Comparison of ENCODE assay signal across 10 cellular contexts in genomic region chr10:72186633-72187330, GRCh38. TPM values are rescaled to one million over a fixed set of nuclear protein-coding genes. Genes with fewer than 3 reads are reported as not detected.
A peak's percentile ranks its signal among the peaks of the same experiment; 100 is the strongest.
DNase-seq lines count a peak whose midpoint lies in the region; ATAC-seq and TF ChIP-seq lines count a peak whose summit lies in the region.
"Had no signal": no experiment of that assay in that cellular context is flagged by ENCODE, and none has a peak within 500 bp of the region (broad histone marks: within the 10 kb centered on the region; RNA-seq: fewer than 3 reads in every experiment).

No MANE protein-coding gene starts in this region.

- H3K36me3 ChIP-seq in DND-41 (ENCODE audit: insufficient read depth, low read length) (peaks cover 44% of the 10 kb centered on the region), rectal smooth muscle tissue (ENCODE audit: control insufficient read depth, insufficient read depth, low read length) (peaks cover 2% of the 10 kb centered on the region)

- intact Hi-C loops in left ventricle myocardium superior (cut with micrococcal nuclease): no loop called here
- intact Hi-C loops in activated T-helper 1 cell treated with anti-CD3 and anti-CD28 coated beads, Interleukin-12 subunit alpha, Interleukin-12 subunit beta, Interleukin-2, Interleukin-4 antibody, amounts not matched to agents 30 ng/mL and 10 ng/mL and 1 ng/mL, durations not matched to agents 14 hours and 24 hours and 36 hours (cut with micrococcal nuclease): no loop called here

- H3K79me2 ChIP-seq in DND-41 (ENCODE audit: insufficient read depth, low read length): no peaks in the 10 kb centered on the region

- H3K4me1 ChIP-seq in DND-41 (ENCODE audit: insufficient read depth, low read length): no peaks in the 10 kb centered on the region
- H3K4me1 ChIP-seq in rectal smooth muscle tissue (ENCODE audit: control insufficient read depth, insufficient read depth, low read length): peaks cover 2% of the 10 kb centered on the region
- H3K4me1 ChIP-seq: foreskin keratinocyte had no signal

- no peak for DNase-seq in DND-41
- no peak for DNase-seq in left ventricle myocardium superior
- DNase-seq in activated T-helper 1 cell treated with anti-CD3 and anti-CD28 coated beads, Interleukin-12 subunit alpha, Interleukin-12 subunit beta, Interleukin-2, Interleukin-4 antibody, amounts not matched to agents 30 ng/mL and 10 ng/mL and 1 ng/mL, durations not matched to agents 14 hours and 24 hours and 36 hours (ENCODE audit: low spot score): no peak
- DNase-seq in HT-29 (ENCODE audit: low spot score): no peak
- no peak for DNase-seq in hippocampal formation (lab: John Stamatoyannopoulos, UW)
- DNase-seq: OCI-M1 had no signal

- no peak overlapping the region for H3K4me3 Mint-ChIP-seq in activated T-helper 1 cell treated with anti-CD3 and anti-CD28 coated beads, Interleukin-12 subunit alpha, Interleukin-12 subunit beta, Interleukin-2, Interleukin-4 antibody, amounts not matched to agents 30 ng/mL and 10 ng/mL and 1 ng/mL, durations not matched to agents 14 hours and 24 hours and 36 hours

- H3K27ac ChIP-seq in DND-41 (ENCODE audit: low read length) (peak overlapping the region; percentile 40), adipose tissue (ENCODE audit: low read depth, low read length) (peak overlapping the region; percentile 15), rectal smooth muscle tissue (ENCODE audit: low read depth, low read length) (peak overlapping the region; percentile 67)
- H3K27ac ChIP-seq: foreskin keratinocyte had no signal

- H3K9me3 Mint-ChIP-seq in activated T-helper 1 cell treated with anti-CD3 and anti-CD28 coated beads, Interleukin-12 subunit alpha, Interleukin-12 subunit beta, Interleukin-2, Interleukin-4 antibody, amounts not matched to agents 30 ng/mL and 10 ng/mL and 1 ng/mL, durations not matched to agents 14 hours and 24 hours and 36 hours: peaks cover 12% of the 10 kb centered on the region

- no peak overlapping the region for H2AFZ ChIP-seq in DND-41 (ENCODE audit: low read depth, low read length)

- peaks cover 12% of the 10 kb centered on the region for H3K9me3 ChIP-seq in DND-41 (ENCODE audit: insufficient read depth, low read length, severe bottlenecking)

- no peak overlapping the region for H3K4me2 ChIP-seq in DND-41 (ENCODE audit: insufficient read depth, low read length)

- H3K27me3 ChIP-seq in DND-41 (ENCODE audit: insufficient read depth, low read length, poor library complexity): no peaks in the 10 kb centered on the region
- no peaks in the 10 kb centered on the region for H3K27me3 ChIP-seq in rectal smooth muscle tissue (ENCODE audit: control insufficient read depth, insufficient read depth, low read length)
- H3K27me3 ChIP-seq: foreskin keratinocyte had no signal

- H4K20me1 ChIP-seq in DND-41 (ENCODE audit: insufficient read depth, low read length): no peaks in the 10 kb centered on the region

- ATAC-seq in DND-41 (ENCODE audit: insufficient read depth, low read depth) (no peak), left ventricle myocardium superior (peak; percentile 94), GM18858 (IDR thresholded peaks at IDR 0.05; ENCODE audit: unreplicated experiment) (no peak)
- ATAC-seq: foreskin keratinocyte had no signal

- H3K27ac Mint-ChIP-seq in activated T-helper 1 cell treated with anti-CD3 and anti-CD28 coated beads, Interleukin-12 subunit alpha, Interleukin-12 subunit beta, Interleukin-2, Interleukin-4 antibody, amounts not matched to agents 30 ng/mL and 10 ng/mL and 1 ng/mL, durations not matched to agents 14 hours and 24 hours and 36 hours: no peak overlapping the region

- H3K4me3 ChIP-seq in DND-41 (ENCODE audit: low read depth in 1 of 2, low read length in 2 of 2) (no peak overlapping the region), rectal smooth muscle tissue (ENCODE audit: low read length) (no peak overlapping the region)

- H3K4me1 Mint-ChIP-seq in activated T-helper 1 cell treated with anti-CD3 and anti-CD28 coated beads, Interleukin-12 subunit alpha, Interleukin-12 subunit beta, Interleukin-2, Interleukin-4 antibody, amounts not matched to agents 30 ng/mL and 10 ng/mL and 1 ng/mL, durations not matched to agents 14 hours and 24 hours and 36 hours (ENCODE audit: low read depth): peaks cover 8% of the 10 kb centered on the region

- H3K9ac ChIP-seq in DND-41 (ENCODE audit: low read depth, low read length): no peak overlapping the region
- H3K9ac ChIP-seq in rectal smooth muscle tissue (ENCODE audit: low read length): no peak overlapping the region

- H3K27me3 Mint-ChIP-seq in activated T-helper 1 cell treated with anti-CD3 and anti-CD28 coated beads, Interleukin-12 subunit alpha, Interleukin-12 subunit beta, Interleukin-2, Interleukin-4 antibody, amounts not matched to agents 30 ng/mL and 10 ng/mL and 1 ng/mL, durations not matched to agents 14 hours and 24 hours and 36 hours (ENCODE audit: insufficient read depth): no peaks in the 10 kb centered on the region

- peaks cover 31% of the 10 kb centered on the region for H3K36me3 Mint-ChIP-seq in activated T-helper 1 cell treated with anti-CD3 and anti-CD28 coated beads, Interleukin-12 subunit alpha, Interleukin-12 subunit beta, Interleukin-2, Interleukin-4 antibody, amounts not matched to agents 30 ng/mL and 10 ng/mL and 1 ng/mL, durations not matched to agents 14 hours and 24 hours and 36 hours (ENCODE audit: low read depth)

- no peak for TF ChIP-seq CTCF in DND-41 (IDR thresholded peaks at IDR 0.05; ENCODE audit: borderline replicate concordance, extremely low read depth, low read length, poor library complexity, severe bottlenecking)

- 34 to 69% (median 39%) methylated on average over 8 to 9 of the region's 9 CpGs for WGBS in adipose tissue, 3 donors

RNA-seq across cellular contexts. Expression of gene ANAPC16, which starts 29.0 kb away (rescaled TPM):
- polyA plus RNA-seq in adipose tissue: 100 to 1,000 TPM in 2 of 3 donors, 10 to 100 TPM in 1; 97.2 to 165 (median 110) TPM
- total RNA-seq in left ventricle myocardium superior: 260 TPM
- 80.0 and 81.6 TPM in 2 replicates for total RNA-seq in activated T-helper 1 cell treated with anti-CD3 and anti-CD28 coated beads, Interleukin-12 subunit alpha, Interleukin-12 subunit beta, Interleukin-2, Interleukin-4 antibody, amounts not matched to agents 30 ng/mL and 10 ng/mL and 1 ng/mL, durations not matched to agents 14 hours and 24 hours and 36 hours
- 38.9 and 45.8 TPM in 2 replicates for total RNA-seq in HT-29 (2014; rRNA removed; shearing (Covaris generic))

RNA-seq across cellular contexts. Expression of gene ASCC1, which starts 29.3 kb away (rescaled TPM):
- polyA plus RNA-seq in adipose tissue: 10 to 100 TPM; 13.3 to 34.1 (median 18.0) TPM
- total RNA-seq in left ventricle myocardium superior: 34.7 TPM
- 29.8 and 33.5 TPM in 2 replicates for total RNA-seq in activated T-helper 1 cell treated with anti-CD3 and anti-CD28 coated beads, Interleukin-12 subunit alpha, Interleukin-12 subunit beta, Interleukin-2, Interleukin-4 antibody, amounts not matched to agents 30 ng/mL and 10 ng/mL and 1 ng/mL, durations not matched to agents 14 hours and 24 hours and 36 hours
- 12.1 and 12.2 TPM in 2 replicates for total RNA-seq in HT-29 (2014; rRNA removed; shearing (Covaris generic))

Comparison
In these comparisons a context has a peak if more than half of its experiments do, and no peak if none do; other contexts are left out.
1. H3K27ac ChIP-seq: peak in every context shown above with its lines; median percentile 67 in rectal smooth muscle tissue; 40 in DND-41; 15 in adipose tissue.